22 cellular contexts compared by ENCODE assay signal in genomic region chr18:48021273-48021914, GRCh38.
"Had no signal": no experiment of that assay in that cellular context is flagged by ENCODE, and none has a peak within 500 bp of the region (broad histone marks: within the 10 kb centered on the region; RNA-seq: fewer than 3 reads in every experiment).

No MANE protein-coding gene starts in this region.

- H3K4me1 Mint-ChIP-seq: activated naive CD8-positive, alpha-beta T cell treated with anti-CD3 and anti-CD28 coated beads, Interleukin-2, amount 10 ng/mL, durations not matched to agents 7 days and 5 days had no signal

- H3K9me3 ChIP-seq: pancreas, SJSA1, suprapubic skin had no signal

- H3K9me3 Mint-ChIP-seq: activated naive CD8-positive, alpha-beta T cell treated with anti-CD3 and anti-CD28 coated beads, Interleukin-2, amount 10 ng/mL, durations not matched to agents 7 days and 5 days; activated T-cell treated with anti-CD3 and anti-CD28 coated beads, Interleukin-2, amount 50 U/mL, for 4 hours; dendritic cell treated with granulocyte-macrophage colony-stimulating factor and Interleukin-4, amounts not matched to agents 40 ng/mL and 50 ng/mL, for 4 days; effector memory CD8-positive, alpha-beta T cell; immature natural killer cell; type B pancreatic cell had no signal

- H3K36me3 ChIP-seq: brain microvascular endothelial cell, pancreas, SJSA1, suprapubic skin had no signal

- H3K27me3 ChIP-seq: brain microvascular endothelial cell, pancreas had no signal

- H3K4me1 ChIP-seq: pancreas had no signal

- H3K27ac ChIP-seq: brain microvascular endothelial cell, epithelial cell of prostate, pancreas, SJSA1, suprapubic skin had no signal

- H3K4me3 ChIP-seq: lung, pancreas, SJSA1, suprapubic skin had no signal

- H3K27ac Mint-ChIP-seq: activated naive CD8-positive, alpha-beta T cell treated with anti-CD3 and anti-CD28 coated beads, Interleukin-2, amount 10 ng/mL, durations not matched to agents 7 days and 5 days; dendritic cell treated with granulocyte-macrophage colony-stimulating factor and Interleukin-4, amounts not matched to agents 40 ng/mL and 50 ng/mL, for 4 days; effector memory CD8-positive, alpha-beta T cell; immature natural killer cell; type B pancreatic cell had no signal

- H3K4me3 Mint-ChIP-seq: activated naive CD8-positive, alpha-beta T cell treated with anti-CD3 and anti-CD28 coated beads, Interleukin-2, amount 10 ng/mL, durations not matched to agents 7 days and 5 days; activated T-cell treated with anti-CD3 and anti-CD28 coated beads, Interleukin-2, amount 50 U/mL, for 4 hours; dendritic cell treated with granulocyte-macrophage colony-stimulating factor and Interleukin-4, amounts not matched to agents 40 ng/mL and 50 ng/mL, for 4 days; effector memory CD8-positive, alpha-beta T cell; immature natural killer cell; type B pancreatic cell had no signal

- DNase-seq: activated CD4-positive, alpha-beta T cell treated with anti-CD3 and anti-CD28 coated beads, Interleukin-2, amount 50 U/mL, for 1 hour; activated CD4-positive, CD25-positive, alpha-beta regulatory T cell; activated naive CD8-positive, alpha-beta T cell treated with anti-CD3 and anti-CD28 coated beads, Interleukin-2, amount 10 ng/mL, durations not matched to agents 7 days and 5 days; activated T-cell treated with anti-CD3 and anti-CD28 coated beads, Interleukin-2, amount 50 U/mL, for 4 hours; brain microvascular endothelial cell; cerebellar nuclear complex; effector memory CD8-positive, alpha-beta T cell; foreskin melanocyte; left cardiac atrium; midbrain; pancreas; stimulated activated CD4-positive, alpha-beta T cell treated with anti-CD3 and anti-CD28 coated beads, Interleukin-15, amount 100 ng/mL, for 24 hours; stimulated activated CD4-positive, alpha-beta T cell treated with anti-CD3 and anti-CD28 coated beads, Interleukin-4, amount 100 ng/mL, for 24 hours; stimulated activated naive CD4-positive, alpha-beta T cell treated with Interleukin-2 at 50 U/mL for 16 hours; SW 1271 had no signal

- ATAC-seq: effector memory CD8-positive, alpha-beta T cell; left cardiac atrium; pancreas had no signal
